8 cellular contexts compared by ENCODE assay signal in genomic region chr19:3852614-3853254, GRCh38. TPM values are rescaled to one million over a fixed set of nuclear protein-coding genes. Genes with fewer than 3 reads are reported as not detected.
A peak's percentile ranks its signal among the peaks of the same experiment; 100 is the strongest.
DNase-seq lines count a peak whose midpoint lies in the region; ATAC-seq and TF ChIP-seq lines count a peak whose summit lies in the region.

No MANE protein-coding gene starts in this region.

- TF ChIP-seq CTCF in left ventricle myocardium inferior (IDR thresholded peaks at IDR 0.05; ENCODE audit: borderline replicate concordance): peak; percentile 50

- H3K4me3 ChIP-seq in left ventricle myocardium inferior: no peak overlapping the region

- H3K27ac ChIP-seq in left ventricle myocardium inferior (replicated peaks): no peak overlapping the region

- H3K4me1 ChIP-seq in left ventricle myocardium inferior: no peaks in the 10 kb centered on the region

- peaks cover 19% of the 10 kb centered on the region for H3K9me3 ChIP-seq in left ventricle myocardium inferior (replicated peaks)

- intact Hi-C loops in left ventricle myocardium inferior (cut with micrococcal nuclease): no loop called here
- intact Hi-C loops in left cardiac atrium (cut with DNase I): no loop called here

- H3K36me3 ChIP-seq in left ventricle myocardium inferior: no peaks in the 10 kb centered on the region

- ATAC-seq in left cardiac atrium (no peak), HG03280 (IDR thresholded peaks at IDR 0.05; ENCODE audit: unreplicated experiment) (no peak), GM19452 (IDR thresholded peaks at IDR 0.05; ENCODE audit: unreplicated experiment) (no peak)

- DNase-seq in left ventricle myocardium inferior (no peak), left cardiac atrium (no peak), NOMO-1 (lab: John Stamatoyannopoulos, UW; ENCODE audit: unreplicated experiment in 2 of 2) (peak; percentile 42 to 50), amniotic stem cell (lab: John Stamatoyannopoulos, UW) (peak; percentile 26), myocyte (ENCODE audit: low read depth) (peak; percentile 87), iPS-NIHi11 (ENCODE audit: low spot score) (no peak)

- H3K27me3 ChIP-seq in left ventricle myocardium inferior (ENCODE audit: low read depth): peaks cover 4% of the 10 kb centered on the region

RNA-seq across cellular contexts. Expression of gene ZFR2, which starts 16.1 kb away (rescaled TPM):
- total RNA-seq in left ventricle myocardium inferior (not detected), left cardiac atrium (under 1 TPM; 0.29 to 0.35 TPM), myocyte (not detected in 2 replicates)
- polyA plus RNA-seq in myocyte (2012): not detected

RNA-seq across cellular contexts. Expression of gene ATCAY, which starts 27.8 kb away (rescaled TPM):
- total RNA-seq in left ventricle myocardium inferior: not detected
- not detected for total RNA-seq in left cardiac atrium
- total RNA-seq in myocyte: not detected in 2 replicates
- 0.13 TPM for polyA plus RNA-seq in myocyte (2012)

Comparison
In these comparisons a context has a peak if more than half of its experiments do, and no peak if none do; other contexts are left out.
1. DNase-seq: peak in NOMO-1 (2 of 2), amniotic stem cell (single experiment) and myocyte (single experiment); none in left ventricle myocardium inferior (single experiment), left cardiac atrium (single experiment) and iPS-NIHi11 (single experiment).